In the genomic region with DNA sequence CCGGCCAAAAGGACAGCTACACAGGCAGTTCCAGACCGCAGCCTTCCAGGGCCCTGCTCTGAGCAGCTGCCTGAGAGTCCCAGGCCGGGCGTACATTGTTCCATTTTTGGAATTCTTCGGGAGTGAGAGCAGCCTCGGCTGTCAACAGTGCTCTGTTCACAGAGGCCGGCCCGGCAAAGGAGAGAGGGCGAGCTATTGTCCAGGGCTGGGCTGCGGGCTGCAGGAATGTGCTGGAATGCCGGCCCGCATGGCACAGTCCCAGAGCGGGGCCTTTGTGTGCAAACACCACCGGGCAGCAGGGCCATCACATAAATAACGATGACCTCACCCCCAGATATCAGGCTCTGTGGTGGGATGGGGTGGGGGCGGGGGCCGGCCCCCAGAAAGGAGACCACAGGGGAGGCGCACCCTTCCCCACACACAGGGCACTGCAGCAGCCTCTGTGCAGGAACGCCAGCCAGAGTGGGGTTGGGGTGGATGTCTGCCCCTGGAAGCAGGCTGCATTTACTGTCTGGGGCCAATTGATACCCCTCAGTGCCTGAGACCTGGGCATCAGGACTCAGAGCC, we compare ENCODE assay signal across 9 cellular contexts. TPM values are rescaled to one million over a fixed set of nuclear protein-coding genes. Genes with fewer than 3 reads are reported as not detected.
DNase-seq lines count a peak whose midpoint lies in the region; ATAC-seq, FAIRE-seq and TF ChIP-seq lines count a peak whose summit lies in the region.
"Had no signal": no experiment of that assay in that cellular context is flagged by ENCODE, and none has a peak within 500 bp of the region (broad histone marks: within the 10 kb centered on the region; RNA-seq: fewer than 3 reads in every experiment).

No MANE protein-coding gene starts in this region.

- no peaks in the 10 kb centered on the region for H3K79me2 ChIP-seq in SK-N-SH (ENCODE audit: insufficient read depth)
- no peaks in the 10 kb centered on the region for H3K79me2 ChIP-seq in osteoblast (ENCODE audit: insufficient read depth, low read length)

- no peaks in the 10 kb centered on the region for H3K9me3 ChIP-seq in SK-N-SH
- no peaks in the 10 kb centered on the region for H3K9me3 ChIP-seq in osteoblast (ENCODE audit: low read depth, low read length)

- H3K36me3 ChIP-seq in BJ (ENCODE audit: control insufficient read depth, insufficient read depth, low read length), result no peaks in the 10 kb centered on the region
- H3K36me3 ChIP-seq in SK-N-SH (replicated peaks in 1 of 2; ENCODE audit: control insufficient read depth in 1 of 2, insufficient read depth in 2 of 2, low read length in 1 of 2), result no peaks in the 10 kb centered on the region
- no peaks in the 10 kb centered on the region for H3K36me3 ChIP-seq in osteoblast (ENCODE audit: insufficient read depth, low read length)

- peak overlapping the region; percentile 39; the same call in 1 of the 2 replicates for H3K9ac ChIP-seq in SK-N-SH

- no peaks in the 10 kb centered on the region for H4K20me1 ChIP-seq in SK-N-SH (ENCODE audit: insufficient read depth)
- H4K20me1 ChIP-seq in osteoblast (ENCODE audit: insufficient read depth, low read length), result no peaks in the 10 kb centered on the region

- H3K27me3 ChIP-seq in BJ (ENCODE audit: control insufficient read depth, insufficient read depth, low read length) (no peaks in the 10 kb centered on the region; the same call in 1 of the 2 replicates), SK-N-SH (ENCODE audit: insufficient read depth) (no peaks in the 10 kb centered on the region), osteoblast (ENCODE audit: insufficient read depth, low read length) (no peaks in the 10 kb centered on the region)

- TF ChIP-seq EP300 in SK-N-SH (IDR thresholded peaks at IDR 0.05; ENCODE audit: borderline replicate concordance in 1 of 2, low read depth in 1 of 2, low read length in 1 of 2), result peak; percentile 28 to 97; a peak in 3 of 4 replicates

- H3K27ac ChIP-seq in SK-N-SH (ENCODE audit: low read depth in 2 of 2, low read length in 1 of 2) (peak overlapping the region in 1 of 2 experiments; percentile 66; a peak in 2 of 4 replicates), osteoblast (ENCODE audit: low read depth, low read length) (peak overlapping the region; percentile 53)

- CTCF ChIA-PET in BJ (lab: Yijun Ruan, JAX), result interaction anchor here (0.7 to 1.8 kb wide), 4 partner anchors 148 to 396 kb away, joined by 4 to 5 read pairs (median 5); no protein-coding TSS in a partner anchor
- CTCF ChIA-PET in SK-N-SH (lab: Yijun Ruan, JAX), result no interaction called here

- peaks cover 20% of the 10 kb centered on the region for H3F3A ChIP-seq in SK-N-SH (replicated peaks; ENCODE audit: insufficient read depth)

- FAIRE-seq in frontal cortex (lab: Jason Lieb, UNC), result no peak

- no peak for TF ChIP-seq RAD21 in SK-N-SH (IDR thresholded peaks at IDR 0.05; ENCODE audit: low read length)

- H2AFZ ChIP-seq in SK-N-SH (ENCODE audit: low read depth), result no peak overlapping the region
- H2AFZ ChIP-seq in osteoblast (ENCODE audit: low read length), result no peak overlapping the region

- peaks cover 12 to 21% of the 10 kb centered on the region in 2 experiments; a peak in 3 of 4 replicates for H3K4me1 ChIP-seq in SK-N-SH (ENCODE audit: control insufficient read depth in 1 of 2, insufficient read depth in 2 of 2, low read depth in 1 of 2, low read length in 1 of 2)
- peaks cover 12% of the 10 kb centered on the region for H3K4me1 ChIP-seq in osteoblast (ENCODE audit: insufficient read depth, low read length)

- no peaks in the 10 kb centered on the region for H3K9me2 ChIP-seq in SK-N-SH

- H3K4me3 ChIP-seq in BJ (ENCODE audit: low read depth, low read length) (no peak overlapping the region), SK-N-SH (ENCODE audit: low read depth in 2 of 2, low read length in 1 of 2) (no peak overlapping the region), osteoblast (ENCODE audit: insufficient read depth, low read length) (peak overlapping the region; percentile 28)

- POLR2A ChIA-PET in BJ (lab: Charles Lee), result interaction anchor here (0.6 kb wide), 1 partner anchor 1060 kb away, joined by 4 read pairs; no protein-coding TSS in a partner anchor
- POLR2A ChIA-PET in SK-N-SH (lab: Yijun Ruan, JAX), result no interaction called here

- peak; percentile 87 for DNase-seq in BJ (ENCODE audit: low read depth)
- DNase-seq in SK-N-SH, result no peak
- DNase-seq in frontal cortex (ENCODE audit: low spot score in 2 of 2), result peak; percentile 50 to 65
- DNase-seq in osteoblast (ENCODE audit: insufficient read length, low spot score, missing footprints), result peak; percentile 100
- no peak for DNase-seq in T-helper 1 cell
- DNase-seq: DND-41 had no signal

- no peak for ATAC-seq in HG03460 (IDR thresholded peaks at IDR 0.05; ENCODE audit: unreplicated experiment)
- no peak for ATAC-seq in GM19328 (IDR thresholded peaks at IDR 0.05; ENCODE audit: unreplicated experiment)
- no peak for ATAC-seq in HG03196 (IDR thresholded peaks at IDR 0.05; ENCODE audit: unreplicated experiment)

- peak overlapping the region; percentile 71; the same call in 1 of the 2 replicates for H3K4me2 ChIP-seq in SK-N-SH
- peak overlapping the region; percentile 50 for H3K4me2 ChIP-seq in osteoblast (ENCODE audit: insufficient read depth, low read length)

- TF ChIP-seq CTCF in BJ (IDR thresholded peaks at IDR 0.05; ENCODE audit: insufficient read depth, low read depth, low read length) (no peak), SK-N-SH (IDR thresholded peaks at IDR 0.05) (no peak), osteoblast (IDR thresholded peaks at IDR 0.05; ENCODE audit: extremely low read depth, low read depth, low read length) (no peak)

- 0% methylated on average over 6 of the region's 19 CpGs for WGBS in SK-N-SH (ENCODE audit: low lambda C conversion rate)

TF ChIP-seq in SK-N-SH, 30 proteins besides CTCF, POLR2A, EP300 and RAD21 (continues in another document):
- TF ChIP-seq, protein P1, sequence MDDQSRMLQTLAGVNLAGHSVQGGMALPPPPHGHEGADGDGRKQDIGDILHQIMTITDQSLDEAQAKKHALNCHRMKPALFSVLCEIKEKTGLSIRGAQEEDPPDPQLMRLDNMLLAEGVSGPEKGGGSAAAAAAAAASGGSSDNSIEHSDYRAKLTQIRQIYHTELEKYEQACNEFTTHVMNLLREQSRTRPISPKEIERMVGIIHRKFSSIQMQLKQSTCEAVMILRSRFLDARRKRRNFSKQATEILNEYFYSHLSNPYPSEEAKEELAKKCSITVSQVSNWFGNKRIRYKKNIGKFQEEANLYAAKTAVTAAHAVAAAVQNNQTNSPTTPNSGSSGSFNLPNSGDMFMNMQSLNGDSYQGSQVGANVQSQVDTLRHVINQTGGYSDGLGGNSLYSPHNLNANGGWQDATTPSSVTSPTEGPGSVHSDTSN (IDR thresholded peaks at IDR 0.05), result peak; percentile 96
- TF ChIP-seq RXRA (IDR thresholded peaks at IDR 0.05; ENCODE audit: borderline replicate concordance, low read depth) (peak; percentile 97), NFIC (IDR thresholded peaks at IDR 0.05; ENCODE audit: borderline replicate concordance) (peak; percentile 97), ELF1 (IDR thresholded peaks at IDR 0.05) (peak; percentile 55), NRF1 (IDR thresholded peaks at IDR 0.05; ENCODE audit: low read depth, low read length) (no peak), EZH2phosphoT487 (IDR thresholded peaks at IDR 0.05; ENCODE audit: borderline replicate concordance, low read depth) (no peak), SMC3 (IDR thresholded peaks at IDR 0.05; ENCODE audit: low read depth, low read length) (peak; percentile 12; the same call in 1 of the 2 replicates), TEAD4 (IDR thresholded peaks at IDR 0.05; ENCODE audit: borderline replicate concordance, insufficient read depth) (peak; percentile 100), GATA2 (CRISPR knock-in tag; IDR thresholded peaks at IDR 0.05) (no peak)
- TF ChIP-seq, protein P2, sequence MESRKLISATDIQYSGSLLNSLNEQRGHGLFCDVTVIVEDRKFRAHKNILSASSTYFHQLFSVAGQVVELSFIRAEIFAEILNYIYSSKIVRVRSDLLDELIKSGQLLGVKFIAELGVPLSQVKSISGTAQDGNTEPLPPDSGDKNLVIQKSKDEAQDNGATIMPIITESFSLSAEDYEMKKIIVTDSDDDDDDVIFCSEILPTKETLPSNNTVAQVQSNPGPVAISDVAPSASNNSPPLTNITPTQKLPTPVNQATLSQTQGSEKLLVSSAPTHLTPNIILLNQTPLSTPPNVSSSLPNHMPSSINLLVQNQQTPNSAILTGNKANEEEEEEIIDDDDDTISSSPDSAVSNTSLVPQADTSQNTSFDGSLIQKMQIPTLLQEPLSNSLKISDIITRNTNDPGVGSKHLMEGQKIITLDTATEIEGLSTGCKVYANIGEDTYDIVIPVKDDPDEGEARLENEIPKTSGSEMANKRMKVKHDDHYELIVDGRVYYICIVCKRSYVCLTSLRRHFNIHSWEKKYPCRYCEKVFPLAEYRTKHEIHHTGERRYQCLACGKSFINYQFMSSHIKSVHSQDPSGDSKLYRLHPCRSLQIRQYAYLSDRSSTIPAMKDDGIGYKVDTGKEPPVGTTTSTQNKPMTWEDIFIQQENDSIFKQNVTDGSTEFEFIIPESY (IDR thresholded peaks at IDR 0.05; ENCODE audit: borderline replicate concordance, low read depth), result peak; percentile 84; the same call in 1 of the 2 replicates
- TF ChIP-seq, protein P3, sequence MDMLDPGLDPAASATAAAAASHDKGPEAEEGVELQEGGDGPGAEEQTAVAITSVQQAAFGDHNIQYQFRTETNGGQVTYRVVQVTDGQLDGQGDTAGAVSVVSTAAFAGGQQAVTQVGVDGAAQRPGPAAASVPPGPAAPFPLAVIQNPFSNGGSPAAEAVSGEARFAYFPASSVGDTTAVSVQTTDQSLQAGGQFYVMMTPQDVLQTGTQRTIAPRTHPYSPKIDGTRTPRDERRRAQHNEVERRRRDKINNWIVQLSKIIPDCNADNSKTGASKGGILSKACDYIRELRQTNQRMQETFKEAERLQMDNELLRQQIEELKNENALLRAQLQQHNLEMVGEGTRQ (IDR thresholded peaks at IDR 0.05; ENCODE audit: borderline replicate concordance, low read depth, low read length), result no peak
- TF ChIP-seq, protein P4, sequence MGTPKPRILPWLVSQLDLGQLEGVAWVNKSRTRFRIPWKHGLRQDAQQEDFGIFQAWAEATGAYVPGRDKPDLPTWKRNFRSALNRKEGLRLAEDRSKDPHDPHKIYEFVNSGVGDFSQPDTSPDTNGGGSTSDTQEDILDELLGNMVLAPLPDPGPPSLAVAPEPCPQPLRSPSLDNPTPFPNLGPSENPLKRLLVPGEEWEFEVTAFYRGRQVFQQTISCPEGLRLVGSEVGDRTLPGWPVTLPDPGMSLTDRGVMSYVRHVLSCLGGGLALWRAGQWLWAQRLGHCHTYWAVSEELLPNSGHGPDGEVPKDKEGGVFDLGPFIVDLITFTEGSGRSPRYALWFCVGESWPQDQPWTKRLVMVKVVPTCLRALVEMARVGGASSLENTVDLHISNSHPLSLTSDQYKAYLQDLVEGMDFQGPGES (IDR thresholded peaks at IDR 0.05; ENCODE audit: low read depth, low read length), result no peak

RNA-seq across cellular contexts. Expression of a gene that starts 15.8 kb away (rescaled TPM):
- polyA plus RNA-seq in BJ (2011; rRNA removed) (not detected in 2 replicates), SK-N-SH (2012; rRNA removed) (not detected in 2 replicates)
- not detected in 2 replicates for polyA minus RNA-seq in BJ (2011; rRNA and poly(A)+ RNA removed)
- not detected in 2 replicates for polyA plus RNA-seq in SK-N-SH (2012; cell fraction: cytosol; rRNA removed)
- 0.08 TPM in 1 of 2 replicates, not detected in the other for polyA plus RNA-seq in SK-N-SH (2012; cell fraction: nucleus; rRNA removed)
- total RNA-seq in frontal cortex (not detected), osteoblast (not detected in 2 replicates)

Comparison
In these comparisons a context has a peak if more than half of its experiments do, and no peak if none do; other contexts are left out.
1. DNase-seq: peak in BJ (single experiment), frontal cortex (2 of 2) and osteoblast (single experiment); none in SK-N-SH (single experiment) and T-helper 1 cell (0 of 5).